ENCODE assay signal across 13 cellular contexts in genomic region chr6:32114853-32115252, GRCh38. TPM values are rescaled to one million over a fixed set of nuclear protein-coding genes. Genes with fewer than 3 reads are reported as not detected.
DNase-seq lines count a peak whose midpoint lies in the region; ATAC-seq and TF ChIP-seq lines count a peak whose summit lies in the region.
"Had no signal": no experiment of that assay in that cellular context is flagged by ENCODE, and none has a peak within 500 bp of the region (broad histone marks: within the 10 kb centered on the region; RNA-seq: fewer than 3 reads in every experiment).

No MANE protein-coding gene starts in this region.

- H3K27me3 ChIP-seq in IMR-90 (ENCODE audit: control insufficient read depth, insufficient read depth, low read length) (peaks cover under 1% of the 10 kb centered on the region; the same call in 1 of the 2 replicates), spleen (replicated peaks in 1 of 7) (no peaks in the 10 kb centered on the region)
- H3K27me3 ChIP-seq in naive thymus-derived CD4-positive, alpha-beta T cell (ENCODE audit: control insufficient read depth in 2 of 2, insufficient read depth in 2 of 2, low read length in 2 of 2): no peaks in the 10 kb centered on the region

- TF ChIP-seq CTCF in AG10803 (conservative IDR thresholded peaks at IDR 0.05; ENCODE audit: low read length) (no peak), IMR-90 (conservative IDR thresholded peaks at IDR 0.05; ENCODE audit: low read depth, low read length) (no peak), spleen (IDR thresholded peaks at IDR 0.05 in 8 of 11, conservative IDR thresholded peaks at IDR 0.05 in 3 of 11) (no peak)

- peak overlapping the region; percentile 5 for H3K27ac Mint-ChIP-seq in dendritic cell treated with granulocyte-macrophage colony-stimulating factor and Interleukin-4, amounts not matched to agents 40 ng/mL and 50 ng/mL, for 4 days
- H3K27ac Mint-ChIP-seq in naive B cell: peak overlapping the region; percentile 12 to 75 (median 58)
- peak overlapping the region in 4 of 9 donors; percentile 33 to 78 (median 60) for H3K27ac Mint-ChIP-seq in naive thymus-derived CD4-positive, alpha-beta T cell
- H3K27ac Mint-ChIP-seq: stimulated activated naive CD8-positive, alpha-beta T cell treated with anti-CD3 and anti-CD28 coated beads, Interleukin-15, Interleukin-2, amounts not matched to agents 100 ng/mL and 50 ng/mL, for 24 hours had no signal

- H3K23ac ChIP-seq in IMR-90 (ENCODE audit: low read depth, low read length): peak overlapping the region; percentile 96

- H3K4ac ChIP-seq in IMR-90 (ENCODE audit: low read depth, low read length): peak overlapping the region; percentile 89

- H3K9me3 Mint-ChIP-seq in dendritic cell treated with granulocyte-macrophage colony-stimulating factor and Interleukin-4, amounts not matched to agents 40 ng/mL and 50 ng/mL, for 4 days: no peaks in the 10 kb centered on the region
- no peaks in the 10 kb centered on the region for H3K9me3 Mint-ChIP-seq in naive B cell
- H3K9me3 Mint-ChIP-seq in naive thymus-derived CD4-positive, alpha-beta T cell: peaks cover 0 to 1% (median 0%) of the 10 kb centered on the region in 11 donors
- H3K9me3 Mint-ChIP-seq: CD8-positive, alpha-beta memory T cell; memory B cell; stimulated activated naive CD8-positive, alpha-beta T cell treated with anti-CD3 and anti-CD28 coated beads, Interleukin-15, Interleukin-2, amounts not matched to agents 100 ng/mL and 50 ng/mL, for 24 hours had no signal

- peak overlapping the region; percentile 72 for H2BK5ac ChIP-seq in IMR-90 (ENCODE audit: low read depth, low read length, poor library complexity, severe bottlenecking)

- H3K9me1 ChIP-seq in IMR-90 (ENCODE audit: insufficient read depth, low read length): peaks cover 9% of the 10 kb centered on the region

- BruUV-seq in IMR-90 (replicated peaks; lab: Mats Ljungman, UMichigan): no TSS peak

- H3K27me3 Mint-ChIP-seq in dendritic cell treated with granulocyte-macrophage colony-stimulating factor and Interleukin-4, amounts not matched to agents 40 ng/mL and 50 ng/mL, for 4 days: peaks cover 11% of the 10 kb centered on the region
- H3K27me3 Mint-ChIP-seq in naive B cell: no peaks in the 10 kb centered on the region
- peaks cover 0 to 1% (median 0%) of the 10 kb centered on the region in 5 donors for H3K27me3 Mint-ChIP-seq in naive thymus-derived CD4-positive, alpha-beta T cell
- H3K27me3 Mint-ChIP-seq: memory B cell; stimulated activated naive CD8-positive, alpha-beta T cell treated with anti-CD3 and anti-CD28 coated beads, Interleukin-15, Interleukin-2, amounts not matched to agents 100 ng/mL and 50 ng/mL, for 24 hours had no signal

- 100% methylated on average over 2 of the region's 9 CpGs; no CpG with 5 or more reads in 1 of the 2 experiments for WGBS in IMR-90 (ENCODE audit: extremely low coverage in 2 of 2, insufficient read length in 1 of 2), 2 experiments
- WGBS in spleen, 5 donors: 79 to 85% (median 80%) methylated on average over 9 of the region's 9 CpGs

- H2BK120ac ChIP-seq in IMR-90 (ENCODE audit: low read depth, low read length): peak overlapping the region; percentile 95

- H3K14ac ChIP-seq in IMR-90 (replicated peaks; ENCODE audit: low read depth, low read length): peak overlapping the region; percentile 60

- H3K4me3 Mint-ChIP-seq in dendritic cell treated with granulocyte-macrophage colony-stimulating factor and Interleukin-4, amounts not matched to agents 40 ng/mL and 50 ng/mL, for 4 days: no peak overlapping the region
- no peak overlapping the region for H3K4me3 Mint-ChIP-seq in naive B cell
- no peak overlapping the region for H3K4me3 Mint-ChIP-seq in naive thymus-derived CD4-positive, alpha-beta T cell
- H3K4me3 Mint-ChIP-seq: CD8-positive, alpha-beta memory T cell; memory B cell; stimulated activated naive CD8-positive, alpha-beta T cell treated with anti-CD3 and anti-CD28 coated beads, Interleukin-15, Interleukin-2, amounts not matched to agents 100 ng/mL and 50 ng/mL, for 24 hours had no signal

- peak overlapping the region; percentile 36 for H3K18ac ChIP-seq in IMR-90 (ENCODE audit: low read depth, low read length)

- DNase-seq in AG10803 (ENCODE audit: low read depth) (peak; percentile 87), IMR-90 (peak; percentile 73), naive B cell (no peak), KBM-7 (no peak), spleen (no peak), NCI-H2029 treated with DMSO at 0.1 percent for 48 hours (lab: John Stamatoyannopoulos, UW) (no peak)
- DNase-seq in naive thymus-derived CD4-positive, alpha-beta T cell: no peak
- DNase-seq: activated naive CD4-positive, alpha-beta T cell treated with anti-CD3 and anti-CD28 coated beads, Interleukin-2, amount 50 U/mL, for 16 hours; CD8-positive, alpha-beta memory T cell; WERI-Rb-1 had no signal

- no peak overlapping the region; the same call in 1 of the 2 replicates for H3K56ac ChIP-seq in IMR-90 (ENCODE audit: extremely low read depth, insufficient read depth, low read length)

- H4K8ac ChIP-seq in IMR-90 (ENCODE audit: low read depth in 2 of 2, low read length in 2 of 2): peak overlapping the region; percentile 4 to 44; a peak in 2 of 4 replicates

- no peak for TF ChIP-seq RAD21 in IMR-90 (IDR thresholded peaks at IDR 0.05; ENCODE audit: low read length)

- H3K36me3 ChIP-seq in IMR-90 (ENCODE audit: control insufficient read depth, insufficient read depth, low read length): peaks cover 28% of the 10 kb centered on the region
- peaks cover 17 to 51% (median 17%) of the 10 kb centered on the region in 3 experiments for H3K36me3 ChIP-seq in naive thymus-derived CD4-positive, alpha-beta T cell (ENCODE audit: control insufficient read depth in 2 of 3, insufficient read depth in 3 of 3, low read length in 3 of 3)
- peaks cover 2 to 91% (median 50%) of the 10 kb centered on the region in 6 donors for H3K36me3 ChIP-seq in spleen

- peaks cover 67% of the 10 kb centered on the region for H3K4me1 Mint-ChIP-seq in dendritic cell treated with granulocyte-macrophage colony-stimulating factor and Interleukin-4, amounts not matched to agents 40 ng/mL and 50 ng/mL, for 4 days (ENCODE audit: low read depth)
- peaks cover 18 to 43% (median 37%) of the 10 kb centered on the region in 3 donors for H3K4me1 Mint-ChIP-seq in naive B cell
- peaks cover 9 to 23% (median 13%) of the 10 kb centered on the region in 7 donors for H3K4me1 Mint-ChIP-seq in naive thymus-derived CD4-positive, alpha-beta T cell

- H4K20me1 ChIP-seq in IMR-90 (ENCODE audit: insufficient read depth, low read length): peaks cover 4% of the 10 kb centered on the region; the same call in 1 of the 2 replicates

- POLR2A ChIA-PET in IMR-90 (lab: Charles Lee; ENCODE audit: unreplicated experiment): interaction anchor here (0.6 to 0.7 kb wide), 2 partner anchors 21 to 75 kb away, joined by 3 to 5 read pairs; partner anchors contain the start of gene PBX2
- POLR2A ChIA-PET in naive thymus-derived CD4-positive, alpha-beta T cell (lab: Charles Lee): no interaction called here

- peaks cover 90% of the 10 kb centered on the region for H3K36me3 Mint-ChIP-seq in dendritic cell treated with granulocyte-macrophage colony-stimulating factor and Interleukin-4, amounts not matched to agents 40 ng/mL and 50 ng/mL, for 4 days (ENCODE audit: low read depth)
- peaks cover 0 to 21% of the 10 kb centered on the region in 2 donors for H3K36me3 Mint-ChIP-seq in naive B cell
- peaks cover 0 to 31% (median 4%) of the 10 kb centered on the region in 5 donors for H3K36me3 Mint-ChIP-seq in naive thymus-derived CD4-positive, alpha-beta T cell

- H3K79me1 ChIP-seq in IMR-90 (ENCODE audit: low read depth in 1 of 2, low read length in 2 of 2): peaks cover 0 to 9% of the 10 kb centered on the region in 2 experiments; a peak in 1 of 4 replicates

- intact Hi-C loops in IMR-90 (cut with micrococcal nuclease) (loop anchor here (2.0 to 5.0 kb wide), 5 partner anchors 62 to 297 kb away; partner anchors contain the start of genes AGPAT1, NELFE, RNF5 and SKIC2), spleen (cut with DNase I; ENCODE audit: low total_unique reads) (no loop called here)
- intact Hi-C loops in dendritic cell treated with granulocyte-macrophage colony-stimulating factor and Interleukin-4, amounts not matched to agents 40 ng/mL and 50 ng/mL, for 4 days (cut with micrococcal nuclease): no loop called here
- intact Hi-C loops in naive thymus-derived CD4-positive, alpha-beta T cell (cut with micrococcal nuclease): no loop called here

- H3K27ac ChIP-seq in IMR-90 (ENCODE audit: insufficient read depth, low read length) (peak overlapping the region; percentile 73), spleen (peak overlapping the region in 4 of 8 donors; percentile 16 to 64 (median 54))
- H3K27ac ChIP-seq in naive thymus-derived CD4-positive, alpha-beta T cell (ENCODE audit: low read depth, low read length): no peak overlapping the region
- H3K27ac ChIP-seq: WERI-Rb-1 had no signal

- H3K9me3 ChIP-seq in IMR-90 (ENCODE audit: control insufficient read depth, insufficient read depth, low read length): no peaks in the 10 kb centered on the region
- no peaks in the 10 kb centered on the region for H3K9me3 ChIP-seq in naive thymus-derived CD4-positive, alpha-beta T cell (ENCODE audit: control insufficient read depth in 2 of 3, low read length in 3 of 3)
- no peaks in the 10 kb centered on the region for H3K9me3 ChIP-seq in spleen

- peak overlapping the region; percentile 71 for H2AFZ ChIP-seq in IMR-90 (replicated peaks; ENCODE audit: low read length, poor library complexity)

- in situ Hi-C loops in IMR-90 (cut with MboI; ENCODE audit: low sequenced_read_pairs) (loop anchor here (5.0 to 10.0 kb wide), 3 partner anchors 42 to 140 kb away; partner anchors contain the start of genes DXO, GPSM3 and PBX2), KBM-7 (cut with MboI; ENCODE audit: low pct_unique_long_range_greater_than_20kb, low sequenced_read_pairs) (no loop called here)

- peak overlapping the region; percentile 88 for H2BK20ac ChIP-seq in IMR-90 (ENCODE audit: low read depth, low read length)

- CTCF ChIA-PET in IMR-90 (lab: Yijun Ruan, JAX): interaction anchor here (0.7 to 1.3 kb wide), 5 partner anchors 12 to 63 kb away, joined by 3 to 4 read pairs (median 4); no protein-coding TSS in a partner anchor
- CTCF ChIA-PET in naive thymus-derived CD4-positive, alpha-beta T cell (lab: Charles Lee): interaction anchor here (0.6 kb wide), 1 partner anchor 684 kb away, joined by 3 read pairs; no protein-coding TSS in a partner anchor

- H3K4me1 ChIP-seq in IMR-90 (ENCODE audit: control insufficient read depth, insufficient read depth, low read length): peaks cover 23% of the 10 kb centered on the region
- H3K4me1 ChIP-seq in naive thymus-derived CD4-positive, alpha-beta T cell (ENCODE audit: control insufficient read depth in 2 of 2, insufficient read depth in 2 of 2, low read length in 2 of 2): no peaks in the 10 kb centered on the region
- H3K4me1 ChIP-seq in spleen: peaks cover 15 to 78% (median 43%) of the 10 kb centered on the region in 6 donors

- H3K9ac ChIP-seq in IMR-90 (ENCODE audit: low read depth, low read length): no peak overlapping the region

- ATAC-seq in IMR-90 (ENCODE audit: low read depth) (peak; percentile 33), naive B cell (ENCODE audit: low read depth in 2 of 2) (no peak)
- no peak for ATAC-seq in naive thymus-derived CD4-positive, alpha-beta T cell

- peak overlapping the region; percentile 61 for H3K4me2 ChIP-seq in IMR-90 (ENCODE audit: low read depth, low read length)

- peak overlapping the region; percentile 39; the same call in 1 of the 2 replicates for H4K5ac ChIP-seq in IMR-90 (ENCODE audit: low read depth, low read length)

- H3K4me3 ChIP-seq in AG10803 (ENCODE audit: low read length) (no peak overlapping the region), IMR-90 (ENCODE audit: insufficient read depth, low read depth, low read length) (no peak overlapping the region), spleen (no peak overlapping the region)
- H3K4me3 ChIP-seq in naive thymus-derived CD4-positive, alpha-beta T cell (ENCODE audit: low read length): no peak overlapping the region

- dilution Hi-C loops in IMR-90 (cut with HindIII; ENCODE audit: low sequenced_read_pairs, unreplicated experiment): no loop called here

- peak overlapping the region; percentile 91 for H4K91ac ChIP-seq in IMR-90 (ENCODE audit: insufficient read depth, low read depth, low read length)

- no peak for TF ChIP-seq POLR2A in IMR-90 (IDR thresholded peaks at IDR 0.05; ENCODE audit: low read depth, low read length)
- no peak for TF ChIP-seq POLR2A in spleen (IDR thresholded peaks at IDR 0.05)

- H2AK9ac ChIP-seq in IMR-90 (replicated peaks; ENCODE audit: low read depth, low read length, poor library complexity): peak overlapping the region; percentile 89

- H2BK15ac ChIP-seq in IMR-90 (ENCODE audit: low read depth, low read length): peak overlapping the region; percentile 84; the same call in 2 of the 3 replicates

- peak overlapping the region; percentile 52 for H2AK5ac ChIP-seq in IMR-90 (ENCODE audit: low read depth, low read length)

RNA-seq across cellular contexts. Expression of gene TNXB, which starts 5.7 kb away (rescaled TPM):
- under 0.01 TPM in 1 of 2 replicates, not detected in the other for total RNA-seq in IMR-90 (2012; rRNA removed)
- polyA plus RNA-seq in IMR-90 (2012; rRNA removed): 0.05 and 0.42 TPM in 2 replicates
- 0.05 and 0.15 TPM in 2 replicates for polyA plus RNA-seq in IMR-90 (2012; cell fraction: cytosol; rRNA removed)
- polyA plus RNA-seq in IMR-90 (2012; cell fraction: nucleus; rRNA removed; ENCODE audit: low replicate concordance): 1.1 and 1.4 TPM in 2 replicates
- polyA plus RNA-seq in naive B cell (ENCODE audit: low read depth in 6 of 6): under 1 TPM in 2 of 6 donors, not detected in 4; 0.23 to 0.44 TPM
- total RNA-seq in naive thymus-derived CD4-positive, alpha-beta T cell: 10 to 100 TPM in 4 of 5 experiments, 1 to 10 TPM in 1; 8.8 to 17.2 (median 13.1) TPM
- under 1 TPM in 1 of 2 donors, not detected in 1; 0.43 TPM for polyA plus RNA-seq in naive thymus-derived CD4-positive, alpha-beta T cell
- 100 to 1,000 TPM in 2 of 7 donors, 10 to 100 TPM in 5; 37.6 to 117 (median 72.7) TPM for total RNA-seq in spleen
- 10 to 100 TPM; 13.7 to 39.3 (median 32.5) TPM for polyA plus RNA-seq in spleen
- polyA plus RNA-seq: CD8-positive, alpha-beta memory T cell had no signal

RNA-seq across cellular contexts. Expression of gene ATF6B, which starts 13.2 kb away (rescaled TPM):
- total RNA-seq in IMR-90 (2012; rRNA removed) (5.3 and 7.9 TPM in 2 replicates), spleen (100 to 1,000 TPM in 4 of 7 donors, 10 to 100 TPM in 3; 79.1 to 126 (median 101) TPM)
- polyA plus RNA-seq in IMR-90 (2012; rRNA removed) (62.6 and 69.6 TPM in 2 replicates), naive B cell (ENCODE audit: low read depth in 6 of 6) (10 to 100 TPM; 25.7 to 35.0 (median 32.4) TPM), spleen (10 to 100 TPM; 45.3 to 72.7 (median 46.2) TPM)
- 53.8 and 64.7 TPM in 2 replicates for polyA plus RNA-seq in IMR-90 (2012; cell fraction: cytosol; rRNA removed)
- 85.2 and 131 TPM in 2 replicates for polyA plus RNA-seq in IMR-90 (2012; cell fraction: nucleus; rRNA removed; ENCODE audit: low replicate concordance)
- 100 to 1,000 TPM; 115 to 168 (median 142) TPM for total RNA-seq in naive thymus-derived CD4-positive, alpha-beta T cell
- polyA plus RNA-seq in naive thymus-derived CD4-positive, alpha-beta T cell: 10 to 100 TPM; 28.0 to 29.0 TPM

RNA-seq across cellular contexts. Expression of gene FKBPL, which starts 15.2 kb away (rescaled TPM):
- total RNA-seq in IMR-90 (2012; rRNA removed) (5.8 and 5.9 TPM in 2 replicates), spleen (1 to 10 TPM; 2.9 to 5.8 (median 4.3) TPM)
- polyA plus RNA-seq in IMR-90 (2012; rRNA removed) (3.4 and 3.6 TPM in 2 replicates), naive B cell (ENCODE audit: low read depth in 6 of 6) (1 to 10 TPM in 5 of 6 donors, not detected in 1; 1.0 to 3.4 (median 1.6) TPM), spleen (1 to 10 TPM; 4.7 to 6.1 (median 6.0) TPM)
- polyA plus RNA-seq in IMR-90 (2012; cell fraction: cytosol; rRNA removed): 2.6 and 3.3 TPM in 2 replicates
- polyA plus RNA-seq in IMR-90 (2012; cell fraction: nucleus; rRNA removed; ENCODE audit: low replicate concordance): 1.2 and 1.6 TPM in 2 replicates
- 1 to 10 TPM in 4 of 5 experiments, under 1 TPM in 1; 0.82 to 5.1 (median 3.0) TPM for total RNA-seq in naive thymus-derived CD4-positive, alpha-beta T cell
- 1 to 10 TPM; 1.3 to 4.1 TPM for polyA plus RNA-seq in naive thymus-derived CD4-positive, alpha-beta T cell

RNA-seq across cellular contexts. Expression of gene PRRT1, which starts 36.9 kb away (rescaled TPM):
- not detected in 2 replicates for total RNA-seq in IMR-90 (2012; rRNA removed)
- 0.87 and 0.99 TPM in 2 replicates for polyA plus RNA-seq in IMR-90 (2012; rRNA removed)
- polyA plus RNA-seq in IMR-90 (2012; cell fraction: cytosol; rRNA removed): 0.55 and 1.3 TPM in 2 replicates
- polyA plus RNA-seq in IMR-90 (2012; cell fraction: nucleus; rRNA removed; ENCODE audit: low replicate concordance): 3.9 and 5.7 TPM in 2 replicates
- polyA plus RNA-seq in naive B cell (ENCODE audit: low read depth in 6 of 6): not detected
- 1 to 10 TPM in 4 of 5 experiments, under 1 TPM in 1; 0.31 to 7.4 (median 3.4) TPM for total RNA-seq in naive thymus-derived CD4-positive, alpha-beta T cell
- polyA plus RNA-seq in naive thymus-derived CD4-positive, alpha-beta T cell: 1 to 10 TPM; 2.2 to 6.2 TPM
- total RNA-seq in spleen: 1 to 10 TPM in 2 of 7 donors, under 1 TPM in 5; 0.28 to 1.7 (median 0.85) TPM
- polyA plus RNA-seq in spleen: 1 to 10 TPM; 1.1 to 2.3 (median 1.9) TPM

RNA-seq across cellular contexts. Expression of gene PPT2, which starts 39.1 kb away (rescaled TPM):
- total RNA-seq in IMR-90 (2012; rRNA removed): 2.2 and 3.2 TPM in 2 replicates
- polyA plus RNA-seq in IMR-90 (2012; rRNA removed): 16.2 and 18.7 TPM in 2 replicates
- 12.7 and 14.1 TPM in 2 replicates for polyA plus RNA-seq in IMR-90 (2012; cell fraction: cytosol; rRNA removed)
- 40.2 and 46.8 TPM in 2 replicates for polyA plus RNA-seq in IMR-90 (2012; cell fraction: nucleus; rRNA removed; ENCODE audit: low replicate concordance)
- 1 to 10 TPM in 4 of 6 donors, under 1 TPM in 1, not detected in 1; 0.96 to 3.0 (median 2.0) TPM for polyA plus RNA-seq in naive B cell (ENCODE audit: low read depth in 6 of 6)
- 10 to 100 TPM; 11.8 to 21.9 (median 15.8) TPM for total RNA-seq in naive thymus-derived CD4-positive, alpha-beta T cell
- polyA plus RNA-seq in naive thymus-derived CD4-positive, alpha-beta T cell: 10 to 100 TPM; 14.3 to 15.7 TPM
- 10 to 100 TPM; 12.7 to 26.7 (median 19.2) TPM for total RNA-seq in spleen
- polyA plus RNA-seq in spleen: 1 to 10 TPM; 2.3 to 7.6 (median 3.7) TPM

Comparison
In these comparisons a context has a peak if more than half of its experiments do, and no peak if none do; other contexts are left out.
1. DNase-seq: peak in AG10803 (single experiment) and IMR-90 (single experiment); none in naive B cell (single experiment), naive thymus-derived CD4-positive, alpha-beta T cell (0 of 9), KBM-7 (single experiment), spleen (single experiment) and NCI-H2029 treated with DMSO at 0.1 percent for 48 hours (single experiment).
2. RNA of gene TNXB, which starts 5.7 kb away (polyA plus RNA-seq): 13.7 to 39.3 TPM in spleen; 0.43 TPM in naive thymus-derived CD4-positive, alpha-beta T cell, 0.05 to 1.4 TPM in IMR-90 and 0.23 to 0.44 TPM in naive B cell; every median in the first group is over 4 times any median in the second.